ENCODE assay signal across 1 cellular context in genomic region chr10:68153473-68154210, GRCh38.
A peak's percentile ranks its signal among the peaks of the same experiment; 100 is the strongest.
TF ChIP-seq lines count a peak whose summit lies in the region.

No MANE protein-coding gene starts in this region.

TF ChIP-seq in HepG2, 621 proteins besides CTCF, POLR2A, EP300 and RAD21 (continued from another document and continues in another):
- TF ChIP-seq ZNF276 (CRISPR knock-in tag; IDR thresholded peaks at IDR 0.05; ENCODE audit: low read depth) (no peak), ZNF740 (CRISPR knock-in tag; IDR thresholded peaks at IDR 0.05) (no peak), ZNF780A (CRISPR knock-in tag; IDR thresholded peaks at IDR 0.05) (no peak), ZNF160 (CRISPR knock-in tag; IDR thresholded peaks at IDR 0.05) (no peak), ZNF589 (CRISPR knock-in tag; conservative IDR thresholded peaks at IDR 0.05) (no peak), ZNF230 (CRISPR knock-in tag; IDR thresholded peaks at IDR 0.05) (no peak), ZC3H4 (CRISPR knock-in tag; IDR thresholded peaks at IDR 0.05; ENCODE audit: borderline replicate concordance) (no peak), THAP11 (CRISPR knock-in tag; IDR thresholded peaks at IDR 0.05) (0 out of 2 replicates have a peak, but pooled peaks have one; percentile 31), ZBTB37 (CRISPR knock-in tag; IDR thresholded peaks at IDR 0.05) (no peak), AKNA (CRISPR knock-in tag; IDR thresholded peaks at IDR 0.05; ENCODE audit: borderline replicate concordance) (no peak), TBP (CRISPR knock-in tag; IDR thresholded peaks at IDR 0.05) (no peak), PATZ1 (CRISPR knock-in tag; IDR thresholded peaks at IDR 0.05) (no peak), YY1 (IDR thresholded peaks at IDR 0.05; ENCODE audit: insufficient read depth, insufficient replicate concordance, low read depth, low read length) (no peak), E2F2 (CRISPR knock-in tag; IDR thresholded peaks at IDR 0.05; ENCODE audit: borderline replicate concordance) (no peak), NAIF1 (CRISPR knock-in tag; IDR thresholded peaks at IDR 0.05; ENCODE audit: borderline replicate concordance) (no peak), KDM3A (CRISPR knock-in tag; IDR thresholded peaks at IDR 0.05; ENCODE audit: low read depth) (no peak), SP140L (CRISPR knock-in tag; IDR thresholded peaks at IDR 0.05; ENCODE audit: borderline replicate concordance) (no peak), EED (CRISPR knock-in tag; IDR thresholded peaks at IDR 0.05) (no peak), ZBTB2 (CRISPR knock-in tag; IDR thresholded peaks at IDR 0.05; ENCODE audit: low read depth) (no peak), ZNF619 (CRISPR knock-in tag; IDR thresholded peaks at IDR 0.05) (no peak), ATF1 (CRISPR knock-in tag; IDR thresholded peaks at IDR 0.05) (no peak), ZNF607 (CRISPR knock-in tag; IDR thresholded peaks at IDR 0.05; ENCODE audit: borderline replicate concordance) (no peak), BORCS8-MEF2B (CRISPR knock-in tag; IDR thresholded peaks at IDR 0.05) (no peak), MBNL3 (CRISPR knock-in tag; conservative IDR thresholded peaks at IDR 0.05) (no peak), CEBPZ (IDR thresholded peaks at IDR 0.05; ENCODE audit: low read length) (no peak), ZNF501 (CRISPR knock-in tag; IDR thresholded peaks at IDR 0.05) (no peak), ZFP62 (CRISPR knock-in tag; IDR thresholded peaks at IDR 0.05) (no peak), ZNF414 (CRISPR knock-in tag; IDR thresholded peaks at IDR 0.05) (no peak), HMG20B (CRISPR knock-in tag; conservative IDR thresholded peaks at IDR 0.05) (no peak), ZNF18 (CRISPR knock-in tag; IDR thresholded peaks at IDR 0.05; ENCODE audit: insufficient replicate concordance) (no peak), ZNF44 (CRISPR knock-in tag; IDR thresholded peaks at IDR 0.05) (no peak), ZBTB3 (CRISPR knock-in tag; IDR thresholded peaks at IDR 0.05; ENCODE audit: borderline replicate concordance, low read depth) (no peak), ZBTB38 (CRISPR knock-in tag; IDR thresholded peaks at IDR 0.05) (no peak), RARG (CRISPR knock-in tag; IDR thresholded peaks at IDR 0.05; ENCODE audit: low read depth) (no peak), NFKB2 (CRISPR knock-in tag; IDR thresholded peaks at IDR 0.05; ENCODE audit: borderline replicate concordance) (no peak), SOX5 (CRISPR knock-in tag; IDR thresholded peaks at IDR 0.05; ENCODE audit: borderline replicate concordance) (peak; percentile 62; the same call in 1 of the 2 replicates), ZNF660 (CRISPR knock-in tag; IDR thresholded peaks at IDR 0.05; ENCODE audit: borderline replicate concordance, low read depth) (no peak), DBP (CRISPR knock-in tag; IDR thresholded peaks at IDR 0.05; ENCODE audit: not compliant biosample characterization) (no peak), ZFP90 (CRISPR knock-in tag; IDR thresholded peaks at IDR 0.05; ENCODE audit: borderline replicate concordance) (no peak), ZSCAN31 (CRISPR knock-in tag; IDR thresholded peaks at IDR 0.05; ENCODE audit: low read depth) (no peak), KAT2B (IDR thresholded peaks at IDR 0.05; ENCODE audit: borderline replicate concordance, low read depth, low read length) (no peak), DPF2 (CRISPR knock-in tag; IDR thresholded peaks at IDR 0.05; ENCODE audit: borderline replicate concordance, low read depth) (no peak), RFX1 (IDR thresholded peaks at IDR 0.05) (no peak), TBL1XR1 (IDR thresholded peaks at IDR 0.05; ENCODE audit: borderline replicate concordance, low read length, partially characterized antibody) (peak; percentile 67), PHF5A (CRISPR knock-in tag; IDR thresholded peaks at IDR 0.05; ENCODE audit: low read depth, unreplicated experiment) (no peak)
